Comparison of ENCODE assay signal across 27 cellular contexts in genomic region chr1:63857478-63857877, GRCh38.
"Had no signal": no experiment of that assay in that cellular context is flagged by ENCODE, and none has a peak within 500 bp of the region (broad histone marks: within the 10 kb centered on the region; RNA-seq: fewer than 3 reads in every experiment).

No MANE protein-coding gene starts in this region.

- H3K27me3 Mint-ChIP-seq: activated naive CD8-positive, alpha-beta T cell treated with anti-CD3 and anti-CD28 coated beads, Interleukin-2, amount 10 ng/mL, durations not matched to agents 7 days and 5 days had no signal

- H3K27me3 ChIP-seq: adrenal gland, breast epithelium, MG63, Peyer's patch had no signal

- H3K27ac ChIP-seq: adrenal gland, breast epithelium, Peyer's patch, RWPE1 had no signal

- H3K4me1 Mint-ChIP-seq: activated naive CD8-positive, alpha-beta T cell treated with anti-CD3 and anti-CD28 coated beads, Interleukin-2, amount 10 ng/mL, durations not matched to agents 7 days and 5 days had no signal

- H3K9me3 ChIP-seq: adrenal gland, MG63, Peyer's patch had no signal

- H3K4me3 Mint-ChIP-seq: activated CD8-positive, alpha-beta T cell treated with anti-CD3 and anti-CD28 coated beads, Interleukin-2, amount 10 ng/mL, durations not matched to agents 7 days and 5 days; activated naive CD8-positive, alpha-beta T cell treated with anti-CD3 and anti-CD28 coated beads, Interleukin-2, amount 10 ng/mL, durations not matched to agents 7 days and 5 days; T-helper 1 cell treated with Interleukin-12 subunit alpha and Interleukin-12 subunit beta and Interleukin-4 antibody, amounts not matched to agents 30 μg/mL and 1 μg/mL, for 36 hours; WTC11 had no signal

- H3K36me3 Mint-ChIP-seq: activated naive CD8-positive, alpha-beta T cell treated with anti-CD3 and anti-CD28 coated beads, Interleukin-2, amount 10 ng/mL, durations not matched to agents 7 days and 5 days had no signal

- H3K36me3 ChIP-seq: adrenal gland, breast epithelium, MG63, Peyer's patch had no signal

- H3K4me1 ChIP-seq: adrenal gland, breast epithelium, Peyer's patch had no signal

- H3K4me3 ChIP-seq: adrenal gland, breast epithelium, MG63, Peyer's patch had no signal

- H3K27ac Mint-ChIP-seq: activated CD8-positive, alpha-beta T cell treated with anti-CD3 and anti-CD28 coated beads, Interleukin-2, amount 10 ng/mL, durations not matched to agents 7 days and 5 days; activated naive CD8-positive, alpha-beta T cell treated with anti-CD3 and anti-CD28 coated beads, Interleukin-2, amount 10 ng/mL, durations not matched to agents 7 days and 5 days; T-helper 1 cell treated with Interleukin-12 subunit alpha and Interleukin-12 subunit beta and Interleukin-4 antibody, amounts not matched to agents 30 μg/mL and 1 μg/mL, for 36 hours had no signal

- ATAC-seq: activated CD8-positive, alpha-beta T cell treated with anti-CD3 and anti-CD28 coated beads, Interleukin-2, amount 10 ng/mL, durations not matched to agents 7 days and 5 days had no signal

- DNase-seq: activated CD4-positive, alpha-beta T cell treated with anti-CD3 and anti-CD28 coated beads for 48 hours; activated CD4-positive, alpha-beta T cell treated with anti-CD3 and anti-CD28 coated beads, Interleukin-2, amount 50 U/mL, for 4 hours; activated CD4-positive, CD25-positive, alpha-beta regulatory T cell treated with anti-CD3 and anti-CD28 coated beads, Interleukin-2, amount 50 U/mL, for 72 hours; activated CD8-positive, alpha-beta memory T cell treated with anti-CD3 and anti-CD28 coated beads, Interleukin-2, amount 50 U/mL, for 48 hours; activated CD8-positive, alpha-beta T cell treated with anti-CD3 and anti-CD28 coated beads, Interleukin-2, amount 10 ng/mL, durations not matched to agents 7 days and 5 days; activated naive CD4-positive, alpha-beta T cell treated with anti-CD3 and anti-CD28 coated beads, Interleukin-2, amount 50 U/mL, for 16 hours; activated naive CD8-positive, alpha-beta T cell treated with anti-CD3 and anti-CD28 coated beads, Interleukin-2, amount 10 ng/mL, durations not matched to agents 7 days and 5 days; activated T-cell treated with anti-CD3 and anti-CD28 coated beads, Interleukin-2, amount 50 U/mL, for 1 hour; adrenal gland; anterior cingulate cortex; MG63; MV-4-11; NCI-H1092 treated with DMSO at 0.1 percent for 48 hours; NCI-H1417 treated with DMSO at 0.1 percent for 48 hours; NCI-H1694; NCI-H2029; NCI-H2107; NCI-H345; NCI-H510A; NCI-H526 treated with DMSO at 0.1 percent for 48 hours; NK-92 treated with Interleukin-12 subunit alpha and Interleukin-12 subunit beta, amount 100 ng/mL, for 24 hours; Peyer's patch; SHP77 treated with DMSO at 0.1 percent for 48 hours had no signal
